ENCODE assay signal across 8 cellular contexts in genomic region chr16:29995911-29996772, GRCh38. TPM values are rescaled to one million over a fixed set of nuclear protein-coding genes. Genes with fewer than 3 reads are reported as not detected.
DNase-seq lines count a peak whose midpoint lies in the region; ATAC-seq and TF ChIP-seq lines count a peak whose summit lies in the region.

Gene INO80E (plus strand): TSS chr16:29996241. CDS start chr16:29996311, 70 bp downstream.

- H3K36me3 Mint-ChIP-seq in CD14-positive monocyte: peaks cover 33 to 50% of the 10 kb centered on the region in 2 donors

- DNase-seq in CD14-positive monocyte (ENCODE audit: low spot score): peak; percentile 98
- DNase-seq in NCI-H82 (lab: John Stamatoyannopoulos, UW): peak; percentile 97
- DNase-seq in activated CD4-positive, alpha-beta T cell treated with anti-CD3 and anti-CD28 coated beads, Interleukin-2, amount 50 U/mL, for 48 hours: peak; percentile 99
- DNase-seq in dermis microvascular lymphatic vessel endothelial cell (ENCODE audit: low read depth in 2 of 2): peak; percentile 89 to 96
- DNase-seq in stimulated activated CD4-positive, alpha-beta T cell treated with anti-CD3 and anti-CD28 coated beads, Interleukin-4, amount 100 ng/mL, for 4 hours: peak; percentile 99 to 100

- peaks cover 2 to 26% (median 18%) of the 10 kb centered on the region in 4 donors for H3K4me1 ChIP-seq in liver (ENCODE audit: control insufficient read depth in 4 of 4, insufficient read depth in 4 of 4, low read length in 3 of 4)

- peak; percentile 15 to 47 for TF ChIP-seq RAD21 in liver (IDR thresholded peaks at IDR 0.05)

- TF ChIP-seq CTCF in CD14-positive monocyte (IDR thresholded peaks at IDR 0.05) (no peak), liver (IDR thresholded peaks at IDR 0.05; ENCODE audit: low read depth, low read length, missing input control) (peak; percentile 2)

- H3K9me3 Mint-ChIP-seq in CD14-positive monocyte: no peaks in the 10 kb centered on the region

- peaks cover 0 to 25% (median 9%) of the 10 kb centered on the region in 4 donors for H3K36me3 ChIP-seq in liver (ENCODE audit: control insufficient read depth in 4 of 4, insufficient read depth in 3 of 4, low read depth in 1 of 4, low read length in 3 of 4)

- peak within 1 kb of the TSS; percentile 99 to 100 for H3K27ac ChIP-seq in liver (ENCODE audit: low read depth in 1 of 2, low read length in 2 of 2)

- peaks cover 0 to 5% (median 0%) of the 10 kb centered on the region in 3 donors for H3K27me3 Mint-ChIP-seq in CD14-positive monocyte (ENCODE audit: low read depth in 3 of 3)

- peak within 1 kb of the TSS; percentile 92 to 98 (median 97) for H3K27ac Mint-ChIP-seq in CD14-positive monocyte

- H3K9ac ChIP-seq in liver (ENCODE audit: low read depth in 1 of 2, low read length in 2 of 2): peak within 1 kb of the TSS; percentile 99 to 100

- H3K27me3 ChIP-seq in liver (ENCODE audit: control insufficient read depth in 4 of 4, insufficient read depth in 4 of 4, low read length in 3 of 4): no peaks in the 10 kb centered on the region

- H3K9me3 ChIP-seq in liver (ENCODE audit: control insufficient read depth in 4 of 4, low read length in 3 of 4): no peaks in the 10 kb centered on the region

- WGBS in liver: under 1% methylated on average over 66 of the region's 66 CpGs

- ATAC-seq in GM19372 (IDR thresholded peaks at IDR 0.05; ENCODE audit: low read depth, unreplicated experiment): peak; percentile 88
- peak; percentile 61 for ATAC-seq in HG03558 (IDR thresholded peaks at IDR 0.05; ENCODE audit: extremely low read depth, unreplicated experiment)

- peaks cover 23% of the 10 kb centered on the region for H3K4me1 Mint-ChIP-seq in CD14-positive monocyte

- intact Hi-C loops in CD14-positive monocyte (cut with micrococcal nuclease): loop anchor here (1.0 to 10.0 kb wide), 3 partner anchors 22 to 181 kb away; partner anchors contain the start of genes PAGR1 (in 1 of the 2), PRRT2 (in 1 of the 2) and TAOK2 (in 1 of the 2)

- H3K4me3 Mint-ChIP-seq in CD14-positive monocyte: peak within 1 kb of the TSS; percentile 91 to 98

- peak within 1 kb of the TSS; percentile 65 to 98 (median 74) for H3K4me3 ChIP-seq in liver (ENCODE audit: low read depth in 1 of 3, low read length in 3 of 3)

TF ChIP-seq in liver, 16 proteins besides CTCF, POLR2A, EP300 and RAD21:
- TF ChIP-seq REST (IDR thresholded peaks at IDR 0.05) (peak; percentile 58), SP1 (IDR thresholded peaks at IDR 0.05) (peak; percentile 48), YY1 (IDR thresholded peaks at IDR 0.05) (peak; percentile 99), NR2F2 (IDR thresholded peaks at IDR 0.05) (no peak), JUND (IDR thresholded peaks at IDR 0.05) (no peak), GABPA (IDR thresholded peaks at IDR 0.05 in 1 of 2, conservative IDR thresholded peaks at IDR 0.05 in 1 of 2) (peak in 1 of 2 donors; percentile 86), HNF4A (conservative IDR thresholded peaks at IDR 0.05) (peak in 1 of 2 donors; percentile 10), FOXA1 (IDR thresholded peaks at IDR 0.05) (peak; percentile 45), EGR1 (IDR thresholded peaks at IDR 0.05; ENCODE audit: low read depth in 2 of 2) (peak in 1 of 2 donors; percentile 50), HNF4G (IDR thresholded peaks at IDR 0.05) (no peak), RXRA (IDR thresholded peaks at IDR 0.05) (peak in 1 of 2 donors; percentile 24), FOXA2 (IDR thresholded peaks at IDR 0.05) (no peak), TAF1 (conservative IDR thresholded peaks at IDR 0.05) (peak; percentile 45)
- TF ChIP-seq, protein P1, sequence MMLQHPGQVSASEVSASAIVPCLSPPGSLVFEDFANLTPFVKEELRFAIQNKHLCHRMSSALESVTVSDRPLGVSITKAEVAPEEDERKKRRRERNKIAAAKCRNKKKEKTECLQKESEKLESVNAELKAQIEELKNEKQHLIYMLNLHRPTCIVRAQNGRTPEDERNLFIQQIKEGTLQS (IDR thresholded peaks at IDR 0.05): peak; percentile 29
- TF ChIP-seq, protein P2, sequence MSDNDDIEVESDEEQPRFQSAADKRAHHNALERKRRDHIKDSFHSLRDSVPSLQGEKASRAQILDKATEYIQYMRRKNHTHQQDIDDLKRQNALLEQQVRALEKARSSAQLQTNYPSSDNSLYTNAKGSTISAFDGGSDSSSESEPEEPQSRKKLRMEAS (IDR thresholded peaks at IDR 0.05): no peak
- TF ChIP-seq, protein P3, sequence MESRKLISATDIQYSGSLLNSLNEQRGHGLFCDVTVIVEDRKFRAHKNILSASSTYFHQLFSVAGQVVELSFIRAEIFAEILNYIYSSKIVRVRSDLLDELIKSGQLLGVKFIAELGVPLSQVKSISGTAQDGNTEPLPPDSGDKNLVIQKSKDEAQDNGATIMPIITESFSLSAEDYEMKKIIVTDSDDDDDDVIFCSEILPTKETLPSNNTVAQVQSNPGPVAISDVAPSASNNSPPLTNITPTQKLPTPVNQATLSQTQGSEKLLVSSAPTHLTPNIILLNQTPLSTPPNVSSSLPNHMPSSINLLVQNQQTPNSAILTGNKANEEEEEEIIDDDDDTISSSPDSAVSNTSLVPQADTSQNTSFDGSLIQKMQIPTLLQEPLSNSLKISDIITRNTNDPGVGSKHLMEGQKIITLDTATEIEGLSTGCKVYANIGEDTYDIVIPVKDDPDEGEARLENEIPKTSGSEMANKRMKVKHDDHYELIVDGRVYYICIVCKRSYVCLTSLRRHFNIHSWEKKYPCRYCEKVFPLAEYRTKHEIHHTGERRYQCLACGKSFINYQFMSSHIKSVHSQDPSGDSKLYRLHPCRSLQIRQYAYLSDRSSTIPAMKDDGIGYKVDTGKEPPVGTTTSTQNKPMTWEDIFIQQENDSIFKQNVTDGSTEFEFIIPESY (IDR thresholded peaks at IDR 0.05): no peak
TF ChIP-seq in liver: peak in this region for 10.

RNA-seq across cellular contexts. Expression of gene INO80E, which starts in this region (rescaled TPM):
- 1 to 10 TPM; 2.8 to 3.5 TPM for polyA plus RNA-seq in CD14-positive monocyte
- total RNA-seq in dermis microvascular lymphatic vessel endothelial cell: 13.0 and 14.2 TPM in 2 replicates
- 10 to 100 TPM; 11.7 to 24.8 TPM for total RNA-seq in liver
- 10 to 100 TPM in 1 of 2 donors, 1 to 10 TPM in 1; 8.0 to 22.8 TPM for polyA plus RNA-seq in liver

Comparison
In these comparisons a context has a peak if more than half of its experiments do, and no peak if none do; other contexts are left out.
1. Peak in every context shown above with its lines: DNase-seq, ATAC-seq, H3K4me3 ChIP-seq and H3K27ac ChIP-seq.